In the genomic region with DNA sequence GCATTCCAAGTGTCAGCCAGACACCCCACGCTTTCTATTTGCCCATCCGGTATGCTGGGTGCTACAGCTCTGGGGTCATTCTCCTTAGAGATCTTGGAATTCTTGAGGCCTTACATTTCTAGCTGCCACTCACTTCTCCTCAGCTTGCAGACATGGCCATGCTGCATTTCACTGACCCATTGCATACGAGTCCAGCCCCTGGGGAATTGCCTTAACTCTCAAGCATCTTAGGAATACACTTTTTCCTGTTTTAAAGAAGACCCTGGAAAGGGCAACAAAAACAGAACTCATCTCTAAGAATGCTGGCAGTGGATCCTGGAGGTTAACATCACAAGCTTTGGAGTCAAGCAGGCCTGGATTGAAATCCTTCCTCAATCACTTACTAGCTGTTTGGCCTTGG, we compare ENCODE assay signal across 31 cellular contexts.
"Had no signal": no experiment of that assay in that cellular context is flagged by ENCODE, and none has a peak within 500 bp of the region (broad histone marks: within the 10 kb centered on the region; RNA-seq: fewer than 3 reads in every experiment).

No MANE protein-coding gene starts in this region.

- H3K36me3 Mint-ChIP-seq: activated naive CD8-positive, alpha-beta T cell; brain; immature natural killer cell; mesothelial cell of epicardium; naive B cell had no signal

- H3K27me3 Mint-ChIP-seq: dendritic cell treated with granulocyte-macrophage colony-stimulating factor and Interleukin-4, amounts not matched to agents 40 ng/mL and 50 ng/mL, for 4 days had no signal

- H3K4me1 Mint-ChIP-seq: immature natural killer cell, naive B cell had no signal

- DNase-seq: activated CD4-positive, alpha-beta T cell treated with anti-CD3 and anti-CD28 coated beads for 4 hours; activated CD4-positive, alpha-beta T cell treated with anti-CD3 and anti-CD28 coated beads, Interleukin-2, amount 50 U/mL, for 48 hours; activated CD8-positive, alpha-beta memory T cell treated with anti-CD3 and anti-CD28 coated beads for 24 hours; activated effector memory CD4-positive, alpha-beta T cell treated with Interleukin-2 at 50 U/mL for 16 hours; activated naive CD4-positive, alpha-beta T cell treated with Interleukin-2 at 50 U/mL for 16 hours; esophagus squamous epithelium; gastrocnemius medialis; glutamatergic neuron; hypothalamus; immature natural killer cell; kidney; left colon; mammary epithelial cell; naive B cell; nephron progenitor cell; psoas muscle; sigmoid colon; spleen; stimulated activated CD4-positive, alpha-beta T cell treated with anti-CD3 and anti-CD28 coated beads, Interleukin-2, amount 100 ng/mL, for 48 hours; stimulated activated naive CD4-positive, alpha-beta T cell treated with Interleukin-2 at 50 U/mL for 16 hours; SW 1271; T-helper 9 cell had no signal

- H3K9me3 Mint-ChIP-seq: brain; dendritic cell treated with granulocyte-macrophage colony-stimulating factor and Interleukin-4, amounts not matched to agents 40 ng/mL and 50 ng/mL, for 4 days; immature natural killer cell; mesothelial cell of epicardium; naive B cell; nephron progenitor cell; T-helper 1 cell treated with Interleukin-12 subunit alpha and Interleukin-12 subunit beta and Interleukin-4 antibody, amounts not matched to agents 30 μg/mL and 1 μg/mL, for 36 hours had no signal

- H3K27ac Mint-ChIP-seq: activated naive CD8-positive, alpha-beta T cell; brain; dendritic cell treated with granulocyte-macrophage colony-stimulating factor and Interleukin-4, amounts not matched to agents 40 ng/mL and 50 ng/mL, for 4 days; immature natural killer cell; mesothelial cell of epicardium; naive B cell; nephron progenitor cell; T-helper 1 cell treated with Interleukin-12 subunit alpha and Interleukin-12 subunit beta and Interleukin-4 antibody, amounts not matched to agents 30 μg/mL and 1 μg/mL, for 36 hours had no signal

- H3K36me3 ChIP-seq: ascending aorta, esophagus squamous epithelium, gastrocnemius medialis, neutrophil, sigmoid colon, spleen, tibial nerve had no signal

- H3K9me3 ChIP-seq: ascending aorta, esophagus squamous epithelium, gastrocnemius medialis, neutrophil, psoas muscle, sigmoid colon, spleen, tibial nerve had no signal

- H3K4me3 ChIP-seq: ascending aorta, esophagus squamous epithelium, gastrocnemius medialis, psoas muscle, sigmoid colon, spleen, tibial nerve had no signal

- H3K27me3 ChIP-seq: ascending aorta, esophagus squamous epithelium, gastrocnemius medialis, sigmoid colon, spleen, tibial nerve had no signal

- H3K4me3 Mint-ChIP-seq: activated naive CD8-positive, alpha-beta T cell; brain; dendritic cell treated with granulocyte-macrophage colony-stimulating factor and Interleukin-4, amounts not matched to agents 40 ng/mL and 50 ng/mL, for 4 days; immature natural killer cell; mesothelial cell of epicardium; naive B cell; nephron progenitor cell; T-helper 1 cell treated with Interleukin-12 subunit alpha and Interleukin-12 subunit beta and Interleukin-4 antibody, amounts not matched to agents 30 μg/mL and 1 μg/mL, for 36 hours had no signal

- ATAC-seq: gastrocnemius medialis, left colon, psoas muscle had no signal

- H3K4me1 ChIP-seq: esophagus squamous epithelium, parathyroid adenoma, psoas muscle, sigmoid colon had no signal

- H3K9ac ChIP-seq: parathyroid adenoma had no signal
